In genomic region chr12:93571854-93572711, GRCh38 we compare ENCODE assay signal across 8 cellular contexts. TPM values are rescaled to one million over a fixed set of nuclear protein-coding genes. Genes with fewer than 3 reads are reported as not detected.
DNase-seq lines count a peak whose midpoint lies in the region; ATAC-seq, FAIRE-seq and TF ChIP-seq lines count a peak whose summit lies in the region.

Gene SOCS2, plus strand, starts transcription at chr12:93572675. Its CDS starts 223 bp downstream, at chr12:93572898.

- H3K4me1 ChIP-seq in gastroesophageal sphincter = peaks cover 0 to 28% (median 0%) of the 10 kb centered on the region in 3 donors

- peak within 1 kb of the TSS; percentile 72 to 98 (median 92) for H3K27ac ChIP-seq in gastroesophageal sphincter

- WGBS in gastroesophageal sphincter (ENCODE audit: low coverage in 1 of 2), 2 donors = 0% methylated on average over 13 to 21 of the region's 71 CpGs

- no peak for FAIRE-seq in D721Med (lab: Jason Lieb, UNC)

- TF ChIP-seq CTCF in gastroesophageal sphincter (IDR thresholded peaks at IDR 0.05) = peak in 2 of 4 experiments; percentile 16 to 21
- TF ChIP-seq CTCF in D721Med (IDR thresholded peaks at IDR 0.05; ENCODE audit: insufficient read depth, missing control alignments) = no peak

- H3K4me3 ChIP-seq in gastroesophageal sphincter = peak within 1 kb of the TSS; percentile 50 to 76

- H3K9me3 ChIP-seq in gastroesophageal sphincter = no peaks in the 10 kb centered on the region

- TF ChIP-seq POLR2A in gastroesophageal sphincter (IDR thresholded peaks at IDR 0.05) = no peak

- ATAC-seq in GM19397 (IDR thresholded peaks at IDR 0.05; ENCODE audit: unreplicated experiment) = peak; percentile 10
- ATAC-seq in gastroesophageal sphincter = no peak
- ATAC-seq in GM19328 (IDR thresholded peaks at IDR 0.05; ENCODE audit: unreplicated experiment) = no peak

- no peak for TF ChIP-seq EP300 in gastroesophageal sphincter (IDR thresholded peaks at IDR 0.05)

- peaks cover 0 to 20% of the 10 kb centered on the region in 2 donors for H3K36me3 ChIP-seq in gastroesophageal sphincter

- DNase-seq in 8988T = peak; percentile 41
- DNase-seq in NCI-H510A (lab: John Stamatoyannopoulos, UW) = peak; percentile 40
- DNase-seq in activated T-cell treated with anti-CD3 and anti-CD28 coated beads, Interleukin-2, amount 50 U/mL, for 48 hours = peak; percentile 47 to 57
- DNase-seq in occipital lobe (lab: John Stamatoyannopoulos, UW) = no peak
- DNase-seq in D721Med (ENCODE audit: insufficient read length, low spot score) = no peak

- peaks cover 3% of the 10 kb centered on the region for H3K27me3 ChIP-seq in gastroesophageal sphincter

RNA-seq across cellular contexts. Expression of gene SOCS2, which starts in this region (rescaled TPM):
- total RNA-seq in gastroesophageal sphincter (10 to 100 TPM; 17.6 to 49.4 (median 31.4) TPM), occipital lobe (71.4 TPM)

Comparison
In these comparisons a context has a peak if more than half of its experiments do, and no peak if none do; other contexts are left out.
1. DNase-seq: peak in 8988T (single experiment), NCI-H510A (single experiment) and activated T-cell treated with anti-CD3 and anti-CD28 coated beads, Interleukin-2, amount 50 U/mL, for 48 hours (2 of 2); none in occipital lobe (single experiment) and D721Med (single experiment).